ENCODE assay signal across 8 cellular contexts in genomic region chr14:57390806-57391562, GRCh38. TPM values are rescaled to one million over a fixed set of nuclear protein-coding genes. Genes with fewer than 3 reads are reported as not detected.
DNase-seq lines count a peak whose midpoint lies in the region; ATAC-seq and TF ChIP-seq lines count a peak whose summit lies in the region.

No MANE protein-coding gene starts in this region.

- no peaks in the 10 kb centered on the region for H3K27me3 ChIP-seq in fibroblast of lung (ENCODE audit: control insufficient read depth, insufficient read depth, low read length)

- peaks cover 46% of the 10 kb centered on the region for H3K4me1 Mint-ChIP-seq in activated T-cell treated with anti-CD3 and anti-CD28 coated beads, Interleukin-2, amount 50 U/mL, for 24 hours (ENCODE audit: low read depth)
- peaks cover 48% of the 10 kb centered on the region for H3K4me1 Mint-ChIP-seq in nephron progenitor cell
- H3K4me1 Mint-ChIP-seq in type B pancreatic cell (ENCODE audit: unreplicated experiment) = peaks cover 31% of the 10 kb centered on the region

- H4K20me1 ChIP-seq in fibroblast of lung (ENCODE audit: control insufficient read depth, extremely low read depth, insufficient read depth, low read length) = no peaks in the 10 kb centered on the region

- peaks cover 41% of the 10 kb centered on the region for H3K79me2 ChIP-seq in fibroblast of lung (ENCODE audit: control insufficient read depth, insufficient read depth, low read length)

- peak; percentile 50 for ATAC-seq in HG02840 (IDR thresholded peaks at IDR 0.05; ENCODE audit: low FRiP score, unreplicated experiment)

- no peaks in the 10 kb centered on the region for H3K36me3 ChIP-seq in fibroblast of lung (ENCODE audit: control insufficient read depth, insufficient read depth, low read length)

- H3K36me3 Mint-ChIP-seq in activated T-cell treated with anti-CD3 and anti-CD28 coated beads, Interleukin-2, amount 50 U/mL, for 24 hours (ENCODE audit: low read depth) = peaks cover 45% of the 10 kb centered on the region
- H3K36me3 Mint-ChIP-seq in nephron progenitor cell (ENCODE audit: low read depth) (no peaks in the 10 kb centered on the region), type B pancreatic cell (peaks cover 7% of the 10 kb centered on the region)

- peak overlapping the region; percentile 47 for H2AFZ ChIP-seq in fibroblast of lung (ENCODE audit: low read length)

- TF ChIP-seq CTCF in fibroblast of lung (conservative IDR thresholded peaks at IDR 0.05 in 1 of 2, IDR thresholded peaks at IDR 0.05 in 1 of 2; ENCODE audit: low read depth in 1 of 2, low read length in 2 of 2) = no peak
- TF ChIP-seq CTCF in nephron progenitor cell (IDR thresholded peaks at IDR 0.05) = no peak
- no peak for TF ChIP-seq CTCF in type B pancreatic cell (conservative IDR thresholded peaks at IDR 0.05)

- H3K9me3 Mint-ChIP-seq in activated T-cell treated with anti-CD3 and anti-CD28 coated beads, Interleukin-2, amount 50 U/mL, for 24 hours = no peaks in the 10 kb centered on the region
- H3K9me3 Mint-ChIP-seq in nephron progenitor cell = no peaks in the 10 kb centered on the region
- H3K9me3 Mint-ChIP-seq in type B pancreatic cell = no peaks in the 10 kb centered on the region

- peak overlapping the region; percentile 77 to 94 (median 83) for H3K4me3 ChIP-seq in fibroblast of lung (replicated peaks in 1 of 4; ENCODE audit: control extremely low read depth in 1 of 4, insufficient read depth in 1 of 4, low read depth in 3 of 4, low read length in 4 of 4)

- H3K27ac ChIP-seq in fibroblast of lung (ENCODE audit: insufficient read depth, low read length) = peak overlapping the region; percentile 40

- peaks cover 2% of the 10 kb centered on the region for H3K4me1 ChIP-seq in fibroblast of lung (ENCODE audit: control insufficient read depth, extremely low read depth, insufficient read depth, low read length)

- peak overlapping the region; percentile 89 for H3K9ac ChIP-seq in fibroblast of lung (ENCODE audit: insufficient read depth, low read length)

- H3K9me3 ChIP-seq in fibroblast of lung (ENCODE audit: control insufficient read depth, insufficient read depth, low read depth, low read length) = no peaks in the 10 kb centered on the region

- H3K4me3 Mint-ChIP-seq in activated T-cell treated with anti-CD3 and anti-CD28 coated beads, Interleukin-2, amount 50 U/mL, for 24 hours = peak overlapping the region; percentile 82
- H3K4me3 Mint-ChIP-seq in nephron progenitor cell (peak overlapping the region; percentile 89), type B pancreatic cell (peak overlapping the region; percentile 94)

- H3K4me2 ChIP-seq in fibroblast of lung (ENCODE audit: extremely low read depth, insufficient read depth, low read length) = peak overlapping the region; percentile 96

- no peaks in the 10 kb centered on the region for H3K27me3 Mint-ChIP-seq in activated T-cell treated with anti-CD3 and anti-CD28 coated beads, Interleukin-2, amount 50 U/mL, for 24 hours
- H3K27me3 Mint-ChIP-seq in nephron progenitor cell (ENCODE audit: low read depth, poor library complexity) (peaks cover 7% of the 10 kb centered on the region), type B pancreatic cell (peaks cover 5% of the 10 kb centered on the region)

- DNase-seq in NOMO-1 (lab: John Stamatoyannopoulos, UW; ENCODE audit: unreplicated experiment in 2 of 2) (peak; percentile 37 to 52), NOMO-1 treated with dmso at 0.1 percent for 144 hours (lab: John Stamatoyannopoulos, UW; ENCODE audit: unreplicated experiment) (no peak), NCI-H526 (lab: John Stamatoyannopoulos, UW) (peak; percentile 36 to 83), fibroblast of lung (ENCODE audit: low read depth in 2 of 2) (peak; percentile 37 to 50), nephron progenitor cell (peak; percentile 53), type B pancreatic cell (ENCODE audit: extremely low spot score, unreplicated experiment) (peak; percentile 69)
- DNase-seq in activated T-cell treated with anti-CD3 and anti-CD28 coated beads, Interleukin-2, amount 50 U/mL, for 24 hours = peak; percentile 70

- peak overlapping the region; percentile 95 for H3K27ac Mint-ChIP-seq in activated T-cell treated with anti-CD3 and anti-CD28 coated beads, Interleukin-2, amount 50 U/mL, for 24 hours
- H3K27ac Mint-ChIP-seq in nephron progenitor cell (no peak overlapping the region), type B pancreatic cell (peak overlapping the region; percentile 88)

RNA-seq across cellular contexts. Expression of gene NAA30, which starts 0.6 kb away (rescaled TPM):
- total RNA-seq in fibroblast of lung (14.6 and 15.2 TPM in 2 replicates), type B pancreatic cell (ENCODE audit: low replicate concordance) (18.6 and 18.9 TPM in 2 replicates)
- polyA plus RNA-seq in fibroblast of lung = 12.1 and 13.8 TPM in 2 replicates
- 11.7 and 13.2 TPM in 2 replicates for polyA plus RNA-seq in fibroblast of lung (2012)
- polyA minus RNA-seq in fibroblast of lung (ENCODE audit: low replicate concordance) = 1.2 and 4.9 TPM in 2 replicates
